Comparison of ENCODE assay signal across 3 cellular contexts in genomic region chr1:71128060-71128459, GRCh38.
"Had no signal": no experiment of that assay in that cellular context is flagged by ENCODE, and none has a peak within 500 bp of the region (broad histone marks: within the 10 kb centered on the region; RNA-seq: fewer than 3 reads in every experiment).

No MANE protein-coding gene starts in this region.

- H3K4me3 ChIP-seq: GM12878 had no signal

- DNase-seq: GDM1, GF-D8 had no signal
